Comparison of ENCODE assay signal across 9 cellular contexts in genomic region chr12:3996322-3996721, GRCh38.
"Had no signal": no experiment of that assay in that cellular context is flagged by ENCODE, and none has a peak within 500 bp of the region (broad histone marks: within the 10 kb centered on the region; RNA-seq: fewer than 3 reads in every experiment).

No MANE protein-coding gene starts in this region.

- H3K4me1 ChIP-seq: ascending aorta, heart right ventricle had no signal

- H3K27me3 Mint-ChIP-seq: activated naive CD8-positive, alpha-beta T cell treated with anti-CD3 and anti-CD28 coated beads, Interleukin-2, amount 50 U/mL, for 24 hours had no signal

- ATAC-seq: activated naive CD8-positive, alpha-beta T cell treated with anti-CD3 and anti-CD28 coated beads, Interleukin-2, amount 50 U/mL, for 24 hours had no signal

- H3K27ac Mint-ChIP-seq: activated naive CD8-positive, alpha-beta T cell treated with anti-CD3 and anti-CD28 coated beads, Interleukin-2, amount 50 U/mL, for 24 hours; T-helper 1 cell treated with Interleukin-12 subunit alpha and Interleukin-12 subunit beta and Interleukin-4 antibody, amounts not matched to agents 30 μg/mL and 1 μg/mL, for 36 hours had no signal

- H3K27ac ChIP-seq: ascending aorta, cardiac muscle cell, coronary artery, heart right ventricle, suprapubic skin, upper lobe of right lung had no signal

- DNase-seq: upper lobe of right lung had no signal

- H3K36me3 ChIP-seq: ascending aorta, cardiac muscle cell, heart right ventricle, suprapubic skin, upper lobe of right lung had no signal

- H3K36me3 Mint-ChIP-seq: naive B cell had no signal

- H3K27me3 ChIP-seq: ascending aorta, cardiac muscle cell had no signal

- H3K9me3 Mint-ChIP-seq: activated naive CD8-positive, alpha-beta T cell treated with anti-CD3 and anti-CD28 coated beads, Interleukin-2, amount 50 U/mL, for 24 hours had no signal

- H3K4me3 Mint-ChIP-seq: activated naive CD8-positive, alpha-beta T cell treated with anti-CD3 and anti-CD28 coated beads, Interleukin-2, amount 50 U/mL, for 24 hours; T-helper 1 cell treated with Interleukin-12 subunit alpha and Interleukin-12 subunit beta and Interleukin-4 antibody, amounts not matched to agents 30 μg/mL and 1 μg/mL, for 36 hours had no signal

- H3K4me3 ChIP-seq: ascending aorta, cardiac muscle cell, coronary artery, heart right ventricle, suprapubic skin, upper lobe of right lung had no signal

- H3K9me3 ChIP-seq: ascending aorta, heart right ventricle, suprapubic skin, upper lobe of right lung had no signal
